1 cellular context compared by ENCODE assay signal in genomic region chr20:49245921-49246740, GRCh38.
TF ChIP-seq lines count a peak whose summit lies in the region.

No MANE protein-coding gene starts in this region.

TF ChIP-seq in HepG2, 621 proteins besides CTCF, POLR2A, EP300 and RAD21 (continued from another document and continues in another):
- no peak for TF ChIP-seq PRDM4 (CRISPR knock-in tag; IDR thresholded peaks at IDR 0.05; ENCODE audit: borderline replicate concordance)
- no peak for TF ChIP-seq DBP (CRISPR knock-in tag; IDR thresholded peaks at IDR 0.05; ENCODE audit: not compliant biosample characterization)
- no peak for TF ChIP-seq RFXAP (CRISPR knock-in tag; IDR thresholded peaks at IDR 0.05; ENCODE audit: borderline replicate concordance)
- no peak for TF ChIP-seq ZNF138 (CRISPR knock-in tag; IDR thresholded peaks at IDR 0.05; ENCODE audit: low read depth)
- TF ChIP-seq CHD2 (IDR thresholded peaks at IDR 0.05; ENCODE audit: low read depth, low read length) = peak; percentile 23; the same call in 1 of the 2 replicates
- TF ChIP-seq ZNF629 (CRISPR knock-in tag; conservative IDR thresholded peaks at IDR 0.05) = no peak
- TF ChIP-seq PRDM15 (CRISPR knock-in tag; IDR thresholded peaks at IDR 0.05) = no peak
- no peak for TF ChIP-seq ARNTL (CRISPR knock-in tag; IDR thresholded peaks at IDR 0.05)
- TF ChIP-seq ZNF609 (CRISPR knock-in tag; IDR thresholded peaks at IDR 0.05; ENCODE audit: borderline replicate concordance) = no peak
- no peak for TF ChIP-seq MED8 (CRISPR knock-in tag; IDR thresholded peaks at IDR 0.05; ENCODE audit: insufficient replicate concordance)
- TF ChIP-seq RFX1 (IDR thresholded peaks at IDR 0.05) = no peak
- no peak for TF ChIP-seq PHF5A (CRISPR knock-in tag; IDR thresholded peaks at IDR 0.05; ENCODE audit: low read depth, unreplicated experiment)
- TF ChIP-seq KMT2A (CRISPR knock-in tag; IDR thresholded peaks at IDR 0.05) = no peak
- no peak for TF ChIP-seq SNRNP70 (IDR thresholded peaks at IDR 0.05; ENCODE audit: low read depth, low read length)
- peak; percentile 43; the same call in 1 of the 2 replicates for TF ChIP-seq ESRRA (CRISPR knock-in tag; IDR thresholded peaks at IDR 0.05; ENCODE audit: low read depth)
- no peak for TF ChIP-seq ZZZ3 (CRISPR knock-in tag; IDR thresholded peaks at IDR 0.05; ENCODE audit: borderline replicate concordance)
- 0 out of 2 replicates have a peak, but pooled peaks have one; percentile 4 for TF ChIP-seq FOSL2 (CRISPR knock-in tag; IDR thresholded peaks at IDR 0.05)
- TF ChIP-seq MIER3 (CRISPR knock-in tag; IDR thresholded peaks at IDR 0.05; ENCODE audit: borderline replicate concordance) = no peak
- no peak for TF ChIP-seq THAP9 (CRISPR knock-in tag; IDR thresholded peaks at IDR 0.05; ENCODE audit: borderline replicate concordance)
- 0 out of 2 replicates have a peak, but pooled peaks have one; percentile 33 for TF ChIP-seq ELF3 (CRISPR knock-in tag; IDR thresholded peaks at IDR 0.05)
- TF ChIP-seq TRAFD1 (CRISPR knock-in tag; IDR thresholded peaks at IDR 0.05; ENCODE audit: borderline replicate concordance) = no peak
- no peak for TF ChIP-seq ZNF296 (CRISPR knock-in tag; conservative IDR thresholded peaks at IDR 0.05)
- TF ChIP-seq PRMT3 (CRISPR knock-in tag; IDR thresholded peaks at IDR 0.05; ENCODE audit: borderline replicate concordance, low read depth) = no peak
- no peak for TF ChIP-seq BATF2 (CRISPR knock-in tag; IDR thresholded peaks at IDR 0.05)
- TF ChIP-seq ZNF589 (CRISPR knock-in tag; conservative IDR thresholded peaks at IDR 0.05) = no peak
- TF ChIP-seq SRSF4 (IDR thresholded peaks at IDR 0.05; ENCODE audit: low read depth, low read length, poor library complexity, severe bottlenecking) = no peak
- no peak for TF ChIP-seq TMF1 (CRISPR knock-in tag; IDR thresholded peaks at IDR 0.05; ENCODE audit: low read depth)
- TF ChIP-seq XRCC5 (optimal IDR thresholded peaks at IDR 0.05; ENCODE audit: low read length) = peak; percentile 39
- TF ChIP-seq ZFP36 (IDR thresholded peaks at IDR 0.05; ENCODE audit: borderline replicate concordance, low read depth, low read length, partially characterized antibody) = no peak
- 0 out of 2 replicates have a peak, but pooled peaks have one; percentile 16 for TF ChIP-seq RBFOX2 (IDR thresholded peaks at IDR 0.05; ENCODE audit: low read depth, low read length)
- TF ChIP-seq ATAD3A (CRISPR knock-in tag; IDR thresholded peaks at IDR 0.05) = no peak
- TF ChIP-seq STAG1 (CRISPR knock-in tag; IDR thresholded peaks at IDR 0.05) = peak; percentile 73
- no peak for TF ChIP-seq ZNF570 (CRISPR knock-in tag; IDR thresholded peaks at IDR 0.05; ENCODE audit: borderline replicate concordance)
- no peak for TF ChIP-seq SP5 (CRISPR knock-in tag; IDR thresholded peaks at IDR 0.05; ENCODE audit: borderline replicate concordance, low read depth)
- no peak for TF ChIP-seq ZEB1 (IDR thresholded peaks at IDR 0.05; ENCODE audit: insufficient replicate concordance, low read depth)
- TF ChIP-seq ZNF577 (CRISPR knock-in tag; IDR thresholded peaks at IDR 0.05; ENCODE audit: borderline replicate concordance, low read depth) = no peak
- peak; percentile 52; the same call in 1 of the 2 replicates for TF ChIP-seq SMYD3 (CRISPR knock-in tag; IDR thresholded peaks at IDR 0.05)
- no peak for TF ChIP-seq REXO4 (CRISPR knock-in tag; IDR thresholded peaks at IDR 0.05; ENCODE audit: borderline replicate concordance)
- no peak for TF ChIP-seq ZNF382 (CRISPR knock-in tag; IDR thresholded peaks at IDR 0.05; ENCODE audit: borderline replicate concordance)
- peak; percentile 25 for TF ChIP-seq POLR2AphosphoS5 (IDR thresholded peaks at IDR 0.05; ENCODE audit: low read depth, low read length)
- 0 out of 2 replicates have a peak, but pooled peaks have one; percentile 44 for TF ChIP-seq ZNF614 (CRISPR knock-in tag; IDR thresholded peaks at IDR 0.05; ENCODE audit: borderline replicate concordance)
- no peak for TF ChIP-seq UBTF (CRISPR knock-in tag; IDR thresholded peaks at IDR 0.05)
- 0 out of 2 replicates have a peak, but pooled peaks have one; percentile 49 for TF ChIP-seq PPARG (CRISPR knock-in tag; conservative IDR thresholded peaks at IDR 0.05)
- no peak for TF ChIP-seq SOX6 (IDR thresholded peaks at IDR 0.05)
- no peak for TF ChIP-seq SOX6 (CRISPR knock-in tag; IDR thresholded peaks at IDR 0.05)
- TF ChIP-seq TARDBP (CRISPR knock-in tag; IDR thresholded peaks at IDR 0.05) = 0 out of 2 replicates have a peak, but pooled peaks have one; percentile 13
